In the genomic region with DNA sequence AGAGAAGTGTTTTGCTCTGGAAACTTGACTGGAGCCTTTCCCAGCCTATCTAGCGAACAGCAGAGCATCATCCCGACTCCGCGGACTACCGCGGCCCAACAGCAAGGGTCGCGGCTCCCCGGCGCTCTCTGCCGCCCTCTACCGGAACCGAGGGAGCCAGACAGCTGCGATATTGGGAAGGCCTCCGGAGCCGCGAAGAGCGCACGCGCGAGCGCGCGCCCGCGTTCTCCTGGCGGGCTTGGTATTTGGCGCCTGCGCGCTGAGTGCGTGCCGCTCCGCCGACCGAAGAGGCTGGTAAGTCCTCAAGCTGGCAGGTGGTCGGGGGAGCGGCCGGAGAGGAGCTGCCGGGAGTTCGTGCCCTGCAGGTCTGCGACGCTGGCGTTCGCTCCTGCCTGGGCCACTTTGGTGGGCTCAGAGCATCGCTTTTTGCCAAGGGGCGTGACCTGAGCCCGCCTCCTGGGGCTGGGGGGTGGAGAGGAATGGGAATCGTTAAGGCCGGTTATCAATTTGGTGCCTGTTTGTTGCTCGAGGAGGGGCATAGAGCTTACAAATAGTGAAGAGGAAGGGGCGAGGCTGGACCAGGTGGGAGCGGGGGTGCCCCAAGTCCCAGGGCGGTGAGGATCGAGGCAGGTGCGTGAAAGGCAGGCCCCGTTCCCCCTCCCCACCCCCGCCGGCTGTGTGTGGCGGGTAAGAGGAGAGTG, we compare ENCODE assay signal across 8 cellular contexts. TPM values are rescaled to one million over a fixed set of nuclear protein-coding genes. Genes with fewer than 3 reads are reported as not detected.
DNase-seq lines count a peak whose midpoint lies in the region; ATAC-seq and FAIRE-seq lines count a peak whose summit lies in the region.

Gene TMEM106C, plus strand, starts transcription at position 257 of the 701 bp plus-strand sequence. CDS start 641 bp downstream, outside the sequence.

- peak; percentile 73 for FAIRE-seq in endometrium (lab: Jason Lieb, UNC)

- no peaks in the 10 kb centered on the region for H3K4me1 ChIP-seq in mesodermal cell (ENCODE audit: control insufficient read depth, insufficient read depth, low read length, poor library complexity, severe bottlenecking)

- H3K36me3 ChIP-seq in mesodermal cell (ENCODE audit: control insufficient read depth, insufficient read depth, low read length) = peaks cover 6% of the 10 kb centered on the region

- ATAC-seq in GM21381 (IDR thresholded peaks at IDR 0.05; ENCODE audit: unreplicated experiment) = peak; percentile 92

- H3K9me3 ChIP-seq in mesodermal cell (ENCODE audit: control insufficient read depth, low read length) = no peaks in the 10 kb centered on the region

- 0% methylated on average over 38 to 47 of the region's 59 CpGs for whole genome bisulfite sequencing in mesodermal cell (ENCODE audit: insufficient coverage in 2 of 2), 2 experiments

- H3K4me3 ChIP-seq in mesodermal cell (ENCODE audit: extremely low read depth, insufficient read depth, low read length, poor library complexity, severe bottlenecking) = peak within 1 kb of the TSS; percentile 65

- DNase-seq in D341Med (ENCODE audit: low spot score) (peak; percentile 99), HUDEP-2 (lab: John Stamatoyannopoulos, UW; ENCODE audit: unreplicated experiment in 76 of 76) (peak in 72 of 76 experiments; percentile 16 to 91 (median 80)), NOMO-1 treated with dmso at 0.1 percent for 144 hours (lab: John Stamatoyannopoulos, UW; ENCODE audit: unreplicated experiment) (peak; percentile 84)
- DNase-seq in activated CD8-positive, alpha-beta memory T cell treated with anti-CD3 and anti-CD28 coated beads, Interleukin-2, amount 50 U/mL, for 1 hour (ENCODE audit: extremely low read depth) = peak; percentile 61
- peak; percentile 78 to 81 for DNase-seq in stimulated activated CD8-positive, alpha-beta memory T cell treated with anti-CD3 and anti-CD28 coated beads, Interleukin-15, amount 100 ng/mL, for 4 hours (ENCODE audit: low read depth in 2 of 2)

- H3K27ac ChIP-seq in mesodermal cell (ENCODE audit: low read depth, low read length, severe bottlenecking) = no peak within 1 kb of the TSS

RNA-seq across cellular contexts. Expression of gene TMEM106C, which starts in this region (rescaled TPM):
- 44.9 TPM for polyA plus RNA-seq in mesodermal cell (2013, experiment 1 of 2)
- 46.8 TPM for polyA plus RNA-seq in mesodermal cell (2013, experiment 2 of 2)
